Comparison of ENCODE assay signal across 8 cellular contexts in genomic region chr4:119209077-119209476, GRCh38. TPM values are rescaled to one million over a fixed set of nuclear protein-coding genes. Genes with fewer than 3 reads are reported as not detected.
DNase-seq lines count a peak whose midpoint lies in the region; ATAC-seq and TF ChIP-seq lines count a peak whose summit lies in the region.

No MANE protein-coding gene starts in this region.

- peaks cover 21% of the 10 kb centered on the region for H3K79me2 ChIP-seq in PC-3 (ENCODE audit: low read length)
- peaks cover 6% of the 10 kb centered on the region for H3K79me2 ChIP-seq in neural progenitor cell (ENCODE audit: low read depth)

- ATAC-seq in GM18870 (IDR thresholded peaks at IDR 0.05; ENCODE audit: unreplicated experiment) (peak; percentile 28), PC-3 (peak; percentile 37)

- TF ChIP-seq POLR2A in stomach (IDR thresholded peaks at IDR 0.05): no peak

- H3K36me3 Mint-ChIP-seq in neural progenitor cell: no peaks in the 10 kb centered on the region

- H3K4me3 ChIP-seq in PC-3 (ENCODE audit: low read length) (no peak overlapping the region), choroid plexus epithelial cell (ENCODE audit: low read depth, low read length) (no peak overlapping the region), stomach (no peak overlapping the region), neural progenitor cell (no peak overlapping the region)

- H3K4me1 Mint-ChIP-seq in neural progenitor cell: peaks cover 3% of the 10 kb centered on the region

- CTCF ChIA-PET in PC-3 (lab: Charles Lee): no interaction called here

- 0 out of 2 replicates have a peak, but pooled peaks cover 6% of the 10 kb centered on the region for H3K9me2 ChIP-seq in PC-3 (replicated peaks; ENCODE audit: low read length)

- H3K27me3 ChIP-seq in PC-3 (ENCODE audit: low read length) (no peaks in the 10 kb centered on the region), stomach (no peaks in the 10 kb centered on the region), neural progenitor cell (peaks cover 16% of the 10 kb centered on the region)

- TF ChIP-seq CTCF in PC-3 (conservative IDR thresholded peaks at IDR 0.05; ENCODE audit: low read depth, low read length) (no peak), choroid plexus epithelial cell (conservative IDR thresholded peaks at IDR 0.05; ENCODE audit: low read depth, low read length) (no peak), stomach (IDR thresholded peaks at IDR 0.05) (no peak), neural progenitor cell (IDR thresholded peaks at IDR 0.05) (no peak)

- peaks cover 2% of the 10 kb centered on the region for H3K27me3 Mint-ChIP-seq in neural progenitor cell (ENCODE audit: insufficient read depth, low read depth)

- no peaks in the 10 kb centered on the region for H3K9me3 Mint-ChIP-seq in neural progenitor cell

- no TSS peak for BruUV-seq in PC-3 (replicated peaks; lab: Mats Ljungman, UMichigan)

- intact Hi-C loops in PC-3 (cut with micrococcal nuclease) (no loop called here), stomach (cut with DNase I; ENCODE audit: low total_unique reads) (no loop called here)

- no peaks in the 10 kb centered on the region for H3K9me3 ChIP-seq in PC-3 (ENCODE audit: low read length)
- H3K9me3 ChIP-seq in stomach: no peaks in the 10 kb centered on the region
- no peaks in the 10 kb centered on the region for H3K9me3 ChIP-seq in neural progenitor cell (ENCODE audit: low read depth)

- H3K4me3 Mint-ChIP-seq in neural progenitor cell: no peak overlapping the region

- peaks cover 34% of the 10 kb centered on the region for H3K4me1 ChIP-seq in PC-3 (ENCODE audit: insufficient read depth, low read length)
- peaks cover 0 to 37% (median 12%) of the 10 kb centered on the region in 4 donors for H3K4me1 ChIP-seq in stomach
- H3K4me1 ChIP-seq in neural progenitor cell: peaks cover 9% of the 10 kb centered on the region

- DNase-seq in PC-3 (peak; percentile 95), choroid plexus epithelial cell (ENCODE audit: low read depth) (peak; percentile 92), stomach (no peak), NCI-H2171 (lab: John Stamatoyannopoulos, UW) (no peak), NK-92 (lab: John Stamatoyannopoulos, UW; ENCODE audit: unreplicated experiment) (no peak), neural progenitor cell (ENCODE audit: low spot score) (no peak)
- DNase-seq in stimulated activated CD4-positive, alpha-beta T cell treated with anti-CD3 and anti-CD28 coated beads, Interleukin-2, amount 100 ng/mL, for 24 hours: peak; percentile 39 to 65

- H2AFZ ChIP-seq in PC-3 (ENCODE audit: low read length) (peak overlapping the region; percentile 19; the same call in 1 of the 2 replicates), neural progenitor cell (replicated peaks) (no peak overlapping the region)

- H3K27ac Mint-ChIP-seq in neural progenitor cell: no peak overlapping the region

- H3K9ac ChIP-seq in PC-3 (ENCODE audit: low read length) (peak overlapping the region; percentile 41; the same call in 1 of the 2 replicates), neural progenitor cell (no peak overlapping the region)

- H3K27ac ChIP-seq in PC-3 (ENCODE audit: low read length) (peak overlapping the region; percentile 92), stomach (peak overlapping the region in 1 of 5 donors; percentile 38), neural progenitor cell (no peak overlapping the region)

- H4K20me1 ChIP-seq in PC-3 (ENCODE audit: low read length) (peaks cover 5% of the 10 kb centered on the region), neural progenitor cell (ENCODE audit: low read depth) (no peaks in the 10 kb centered on the region)

- no peaks in the 10 kb centered on the region for H3K36me3 ChIP-seq in PC-3 (ENCODE audit: low read depth, low read length)
- H3K36me3 ChIP-seq in stomach: no peaks in the 10 kb centered on the region
- H3K36me3 ChIP-seq in neural progenitor cell: no peaks in the 10 kb centered on the region

- TF ChIP-seq EP300 in stomach (IDR thresholded peaks at IDR 0.05): no peak

- H3K4me2 ChIP-seq in PC-3 (ENCODE audit: low read length) (peak overlapping the region; percentile 50), neural progenitor cell (no peak overlapping the region)

- POLR2A ChIA-PET in PC-3 (lab: Charles Lee; ENCODE audit: unreplicated experiment): no interaction called here

- H3F3A ChIP-seq in PC-3 (ENCODE audit: low read length, unreplicated experiment): peaks cover 7% of the 10 kb centered on the region
- peaks cover 17% of the 10 kb centered on the region for H3F3A ChIP-seq in neural progenitor cell (ENCODE audit: low read depth)

RNA-seq across cellular contexts. Expression of gene USP53, which starts 3.4 kb away (rescaled TPM):
- total RNA-seq in PC-3 (2014; rRNA removed) (8.7 and 9.6 TPM in 2 replicates), stomach (100 to 1,000 TPM in 1 of 5 donors, 10 to 100 TPM in 4; 53.7 to 116 (median 55.9) TPM), neural progenitor cell (ENCODE audit: low replicate concordance) (14.6 and 38.7 TPM in 2 replicates)
- polyA plus RNA-seq in stomach: 10 to 100 TPM; 15.8 to 24.5 (median 24.0) TPM

Comparison
In these comparisons a context has a peak if more than half of its experiments do, and no peak if none do; other contexts are left out.
1. DNase-seq: peak in PC-3 (single experiment), choroid plexus epithelial cell (single experiment) and stimulated activated CD4-positive, alpha-beta T cell treated with anti-CD3 and anti-CD28 coated beads, Interleukin-2, amount 100 ng/mL, for 24 hours (2 of 2); none in stomach (single experiment), NCI-H2171 (single experiment), NK-92 (single experiment) and neural progenitor cell (single experiment).